Comparison of ENCODE assay signal across 8 cellular contexts in genomic region chr1:17405898-17406759, GRCh38. TPM values are rescaled to one million over a fixed set of nuclear protein-coding genes. Genes with fewer than 3 reads are reported as not detected.
DNase-seq lines count a peak whose midpoint lies in the region; ATAC-seq and TF ChIP-seq lines count a peak whose summit lies in the region.

No MANE protein-coding gene starts in this region.

- no peaks in the 10 kb centered on the region for H3K9me3 Mint-ChIP-seq in Calu3 (ENCODE audit: low read depth, unreplicated experiment)
- no peaks in the 10 kb centered on the region for H3K9me3 Mint-ChIP-seq in activated naive CD4-positive, alpha-beta T cell treated with anti-CD3 and anti-CD28 coated beads, Interleukin-2, amount 10 ng/mL, durations not matched to agents 7 days and 5 days

- CTCF ChIA-PET in Calu3 (lab: Charles Lee): no interaction called here
- CTCF ChIA-PET in activated naive CD4-positive, alpha-beta T cell treated with anti-CD3 and anti-CD28 coated beads, Interleukin-2, amount 10 ng/mL, durations not matched to agents 7 days and 5 days (lab: Charles Lee): no interaction called here

- H3K27ac Mint-ChIP-seq in Calu3 (ENCODE audit: unreplicated experiment): no peak overlapping the region
- no peak overlapping the region for H3K27ac Mint-ChIP-seq in activated naive CD4-positive, alpha-beta T cell treated with anti-CD3 and anti-CD28 coated beads, Interleukin-2, amount 10 ng/mL, durations not matched to agents 7 days and 5 days

- peak; percentile 72 for DNase-seq in Calu3
- DNase-seq in HFF-Myc (ENCODE audit: extremely low read depth, low read depth): peak; percentile 32
- peak; percentile 65 for DNase-seq in OCI-M1 (lab: John Stamatoyannopoulos, UW)
- DNase-seq in activated naive CD4-positive, alpha-beta T cell treated with anti-CD3 and anti-CD28 coated beads, Interleukin-2, amount 10 ng/mL, durations not matched to agents 7 days and 5 days: peak; percentile 61
- DNase-seq in head of caudate nucleus: peak; percentile 47 to 87 (median 72)
- DNase-seq in pons (ENCODE audit: low spot score): peak; percentile 49
- DNase-seq in NCI-H2029 treated with DMSO at 0.1 percent for 48 hours (lab: John Stamatoyannopoulos, UW): no peak

- TF ChIP-seq CTCF in Calu3 (IDR thresholded peaks at IDR 0.05; ENCODE audit: unreplicated experiment) (peak; percentile 50), HFF-Myc (IDR thresholded peaks at IDR 0.05; ENCODE audit: low read depth, low read length, missing control alignments) (peak; percentile 74)

- no peak overlapping the region for H3K4me3 ChIP-seq in HFF-Myc (replicated peaks; ENCODE audit: low read depth, low read length)

- BruUV-seq in Calu3 (replicated peaks; lab: Mats Ljungman, UMichigan): no TSS peak

- peaks cover 57% of the 10 kb centered on the region for H3K36me3 Mint-ChIP-seq in Calu3 (ENCODE audit: insufficient read depth, unreplicated experiment)
- peaks cover 37% of the 10 kb centered on the region for H3K36me3 Mint-ChIP-seq in activated naive CD4-positive, alpha-beta T cell treated with anti-CD3 and anti-CD28 coated beads, Interleukin-2, amount 10 ng/mL, durations not matched to agents 7 days and 5 days

- H3K4me3 Mint-ChIP-seq in Calu3 (ENCODE audit: low read depth, unreplicated experiment): no peak overlapping the region
- H3K4me3 Mint-ChIP-seq in activated naive CD4-positive, alpha-beta T cell treated with anti-CD3 and anti-CD28 coated beads, Interleukin-2, amount 10 ng/mL, durations not matched to agents 7 days and 5 days: no peak overlapping the region

- intact Hi-C loops in Calu3 (cut with micrococcal nuclease; ENCODE audit: unreplicated experiment) (loop anchor here (2.0 to 10.0 kb wide), 3 partner anchors 171 to 347 kb away; no protein-coding TSS in a partner anchor), head of caudate nucleus (cut with DNase I) (loop anchor here (10.0 kb wide), 1 partner anchor 281 kb away; no protein-coding TSS in a partner anchor)

- H3K27me3 Mint-ChIP-seq in Calu3 (ENCODE audit: unreplicated experiment): no peaks in the 10 kb centered on the region
- H3K27me3 Mint-ChIP-seq in activated naive CD4-positive, alpha-beta T cell treated with anti-CD3 and anti-CD28 coated beads, Interleukin-2, amount 10 ng/mL, durations not matched to agents 7 days and 5 days: no peaks in the 10 kb centered on the region

- no peaks in the 10 kb centered on the region for H3K4me1 Mint-ChIP-seq in Calu3 (ENCODE audit: low read depth, unreplicated experiment)
- no peaks in the 10 kb centered on the region for H3K4me1 Mint-ChIP-seq in activated naive CD4-positive, alpha-beta T cell treated with anti-CD3 and anti-CD28 coated beads, Interleukin-2, amount 10 ng/mL, durations not matched to agents 7 days and 5 days

- ATAC-seq in GM19328 (IDR thresholded peaks at IDR 0.05; ENCODE audit: unreplicated experiment): no peak

RNA-seq across cellular contexts. Expression of gene RCC2, which starts 33.3 kb away (rescaled TPM):
- total RNA-seq in Calu3 (2022): 107 and 113 TPM in 2 replicates

RNA-seq across cellular contexts. Expression of gene PADI6, which starts 34.1 kb away (rescaled TPM):
- total RNA-seq in Calu3 (2022): not detected in 2 replicates
